In genomic region chr22:18001040-18001893, GRCh38 we compare ENCODE assay signal across 1 cellular context.
A peak's percentile ranks its signal among the peaks of the same experiment; 100 is the strongest.
TF ChIP-seq lines count a peak whose summit lies in the region.

No MANE protein-coding gene starts in this region.

TF ChIP-seq in WTC11, 78 proteins besides CTCF, POLR2A, EP300 and RAD21 (continued from another document):
- TF ChIP-seq TEAD1 (CRISPR knock-in tag; IDR thresholded peaks at IDR 0.05) (peak; percentile 43; the same call in 1 of the 2 replicates), FOXP4 (CRISPR knock-in tag; IDR thresholded peaks at IDR 0.05) (0 out of 2 replicates have a peak, but pooled peaks have one; percentile 18), SMAD4 (CRISPR knock-in tag; IDR thresholded peaks at IDR 0.05) (no peak), SOX15 (CRISPR knock-in tag; IDR thresholded peaks at IDR 0.05) (no peak), IRF1 (CRISPR knock-in tag; IDR thresholded peaks at IDR 0.05) (peak; percentile 52; the same call in 1 of the 2 replicates), ZNF232 (CRISPR knock-in tag; IDR thresholded peaks at IDR 0.05) (peak; percentile 68; the same call in 1 of the 2 replicates), GABPB1 (CRISPR knock-in tag; IDR thresholded peaks at IDR 0.05) (peak; percentile 63), NFYB (CRISPR knock-in tag; conservative IDR thresholded peaks at IDR 0.05; ENCODE audit: low read depth) (peak; percentile 91), KAT7 (CRISPR knock-in tag; IDR thresholded peaks at IDR 0.05; ENCODE audit: borderline replicate concordance) (peak; percentile 55; the same call in 1 of the 2 replicates), ZNF281 (CRISPR knock-in tag; IDR thresholded peaks at IDR 0.05) (peak; percentile 64; the same call in 1 of the 2 replicates), MYBL2 (CRISPR knock-in tag; IDR thresholded peaks at IDR 0.05) (peak; percentile 65; the same call in 1 of the 2 replicates), JAZF1 (CRISPR knock-in tag; IDR thresholded peaks at IDR 0.05) (no peak), FOXK1 (CRISPR knock-in tag; IDR thresholded peaks at IDR 0.05) (0 out of 2 replicates have a peak, but pooled peaks have one; percentile 29), MAX (CRISPR knock-in tag; IDR thresholded peaks at IDR 0.05) (peak; percentile 73), ZNF425 (CRISPR knock-in tag; conservative IDR thresholded peaks at IDR 0.05) (no peak)
